Comparison of ENCODE assay signal across 29 cellular contexts in genomic region chr13:103194871-103195270, GRCh38.
DNase-seq lines count a peak whose midpoint lies in the region; ATAC-seq, FAIRE-seq and TF ChIP-seq lines count a peak whose summit lies in the region.
"Had no signal": no experiment of that assay in that cellular context is flagged by ENCODE, and none has a peak within 500 bp of the region (broad histone marks: within the 10 kb centered on the region; RNA-seq: fewer than 3 reads in every experiment).

No MANE protein-coding gene starts in this region.

- H3K27ac ChIP-seq in HEK293 (ENCODE audit: extremely low read depth, low read depth, low read length) (no peak overlapping the region), PC-3 (ENCODE audit: low read length) (peak overlapping the region; percentile 42), HepG2 (ENCODE audit: extremely low read length, insufficient read depth, low read length) (no peak overlapping the region)
- H3K27ac ChIP-seq: BLaER1 had no signal

- H3K4me1 ChIP-seq in HEK293 (ENCODE audit: control insufficient read depth, insufficient read depth, low read length) = no peaks in the 10 kb centered on the region
- peaks cover 12% of the 10 kb centered on the region for H3K4me1 ChIP-seq in PC-3 (ENCODE audit: insufficient read depth, low read length)
- peaks cover 17% of the 10 kb centered on the region for H3K4me1 ChIP-seq in HepG2 (ENCODE audit: insufficient read depth, low read length)
- H3K4me1 ChIP-seq: BE2C, BLaER1 had no signal

- no peak for TF ChIP-seq POLR2A in HepG2 (IDR thresholded peaks at IDR 0.05; ENCODE audit: insufficient read depth in 1 of 2, low read depth in 2 of 2, low read length in 2 of 2)

- H3K4me2 ChIP-seq in PC-3 (ENCODE audit: low read length) (0 out of 2 replicates have a peak overlapping the region, but pooled peaks have one; percentile 11), HepG2 (ENCODE audit: low read depth, low read length) (no peak overlapping the region)
- H3K4me2 ChIP-seq: BLaER1 had no signal

- H4K20me1 ChIP-seq in PC-3 (ENCODE audit: low read length) (no peaks in the 10 kb centered on the region), HepG2 (ENCODE audit: insufficient read depth, low read length) (no peaks in the 10 kb centered on the region)
- H4K20me1 ChIP-seq: BLaER1 had no signal

- DNase-seq in NCI-H510A treated with DMSO at 0.1 percent for 48 hours (lab: John Stamatoyannopoulos, UW) (peak; percentile 5), NCI-H510A (lab: John Stamatoyannopoulos, UW) (no peak), PC-3 (peak; percentile 43), HepG2 (ENCODE audit: low spot score) (peak; percentile 13), cerebellum (ENCODE audit: low spot score) (no peak), foreskin melanocyte (no peak)
- DNase-seq: 8988T; ACHN; BE2C; C1 segment of cervical spinal cord; CD4-positive, alpha-beta memory T cell; CD4-positive, CD25-positive, alpha-beta regulatory T cell; CD8-positive, alpha-beta memory T cell; COR-L47; DMS 273 treated with DMSO at 0.1 percent for 48 hours; DMS153; DMS53; DMS79; DND-41; EL; GDM1 had no signal

- H3K79me2 ChIP-seq in PC-3 (ENCODE audit: low read length) = no peaks in the 10 kb centered on the region
- H3K79me2 ChIP-seq in HepG2 (ENCODE audit: insufficient read depth, low read length) = no peaks in the 10 kb centered on the region

- H3K9ac ChIP-seq in PC-3 (ENCODE audit: low read length) = peak overlapping the region; percentile 14; the same call in 1 of the 2 replicates
- H3K9ac ChIP-seq in HepG2 (ENCODE audit: insufficient read depth, low read depth, low read length) = no peak overlapping the region
- H3K9ac ChIP-seq: BLaER1 had no signal

- H3K36me3 ChIP-seq in HEK293 (ENCODE audit: control insufficient read depth in 2 of 2, insufficient read depth in 1 of 2, low read length in 2 of 2) (no peaks in the 10 kb centered on the region), PC-3 (ENCODE audit: low read depth, low read length) (no peaks in the 10 kb centered on the region), HepG2 (replicated peaks in 1 of 2; ENCODE audit: control insufficient read depth in 1 of 2, insufficient read depth in 2 of 2, low read length in 2 of 2) (no peaks in the 10 kb centered on the region)
- H3K36me3 ChIP-seq: BE2C, BLaER1 had no signal

- no peak for FAIRE-seq in HepG2 (lab: Jason Lieb, UNC)
- FAIRE-seq: A204.1, GM12878, GM12892, GM18507, GM19239 had no signal

- intact Hi-C loops in PC-3 (cut with micrococcal nuclease) = loop anchor here (5.0 to 10.0 kb wide), 4 partner anchors 77 to 512 kb away; no protein-coding TSS in a partner anchor
- intact Hi-C loops in HepG2 (cut with micrococcal nuclease; ENCODE audit: unreplicated experiment) = no loop called here

- 6% methylated on average over 2 of the region's 2 CpGs for WGBS in HepG2 (ENCODE audit: low lambda C conversion rate)

- H3K9me2 ChIP-seq in PC-3 (replicated peaks; ENCODE audit: low read length) = no peaks in the 10 kb centered on the region

- CTCF ChIA-PET in HEK293 (lab: Yijun Ruan, JAX) = no interaction called here
- CTCF ChIA-PET in PC-3 (lab: Charles Lee) = no interaction called here
- CTCF ChIA-PET in HepG2 (lab: Yijun Ruan, JAX; ENCODE audit: low intra/inter-chr PET ratio, low total read pairs) = no interaction called here

- TF ChIP-seq CTCF in HEK293 (tag by site-specific recombination; IDR thresholded peaks at IDR 0.05) = no peak
- TF ChIP-seq CTCF in PC-3 (conservative IDR thresholded peaks at IDR 0.05; ENCODE audit: low read depth, low read length) = no peak
- TF ChIP-seq CTCF in HepG2 (CRISPR knock-in tag; IDR thresholded peaks at IDR 0.05) = no peak

- no peak overlapping the region for H2AFZ ChIP-seq in PC-3 (ENCODE audit: low read length)
- H2AFZ ChIP-seq in HepG2 (ENCODE audit: low read length) = no peak overlapping the region

- no peaks in the 10 kb centered on the region for H3K9me3 ChIP-seq in HEK293 (ENCODE audit: control insufficient read depth, insufficient read depth, low read depth, low read length)
- no peaks in the 10 kb centered on the region for H3K9me3 ChIP-seq in PC-3 (ENCODE audit: low read length)
- no peaks in the 10 kb centered on the region for H3K9me3 ChIP-seq in HepG2 (ENCODE audit: low read length)
- H3K9me3 ChIP-seq: BE2C had no signal

- TF ChIP-seq EP300 in HepG2 (IDR thresholded peaks at IDR 0.05; ENCODE audit: low read depth in 2 of 2, low read length in 2 of 2) = peak in 1 of 2 experiments; percentile 28; a peak in 1 of 4 replicates
- no peak for TF ChIP-seq EP300 in HepG2 (CRISPR knock-in tag; IDR thresholded peaks at IDR 0.05; ENCODE audit: borderline replicate concordance)

- H3K27me3 ChIP-seq in PC-3 (ENCODE audit: low read length) (no peaks in the 10 kb centered on the region), HepG2 (ENCODE audit: control insufficient read depth in 1 of 2, insufficient read depth in 2 of 2, low read length in 2 of 2) (no peaks in the 10 kb centered on the region)
- H3K27me3 ChIP-seq: BE2C, BLaER1 had no signal

- H3K4me3 ChIP-seq in HEK293 (ENCODE audit: low read depth, low read length) (no peak overlapping the region), PC-3 (ENCODE audit: low read length) (no peak overlapping the region), HepG2 (replicated peaks in 1 of 3; ENCODE audit: insufficient read depth in 1 of 3, low read depth in 2 of 3, low read length in 3 of 3) (no peak overlapping the region)
- H3K4me3 ChIP-seq: BLaER1, GM12878 had no signal

- in situ Hi-C loops in HepG2 (cut with HindIII; ENCODE audit: extremely low pct_ligation_motif_present, low pct_unique_long_range_greater_than_20kb) = no loop called here

- ATAC-seq in PC-3 (peak; percentile 87), HepG2 (peak; percentile 92), GM18520 (IDR thresholded peaks at IDR 0.05; ENCODE audit: unreplicated experiment) (no peak)
- ATAC-seq: GM12878 had no signal

- H3F3A ChIP-seq in PC-3 (ENCODE audit: low read length, unreplicated experiment) = no peaks in the 10 kb centered on the region

- TF ChIP-seq RAD21 in HepG2 (CRISPR knock-in tag; IDR thresholded peaks at IDR 0.05) = no peak

- POLR2A ChIA-PET in HEK293 (lab: Yijun Ruan, JAX) = no interaction called here
- POLR2A ChIA-PET in PC-3 (lab: Charles Lee; ENCODE audit: unreplicated experiment) = no interaction called here
- POLR2A ChIA-PET in HepG2 (lab: Yijun Ruan, JAX) = no interaction called here

- no TSS peak for BruUV-seq in PC-3 (replicated peaks; lab: Mats Ljungman, UMichigan)
- no TSS peak for BruUV-seq in HepG2 (replicated peaks; lab: Mats Ljungman, UMichigan)

TF ChIP-seq in HEK293, 187 proteins besides CTCF, POLR2A, EP300 and RAD21:
- 0 out of 2 replicates have a peak, but pooled peaks have one; percentile 6 for TF ChIP-seq ZNF664 (tag by site-specific recombination; IDR thresholded peaks at IDR 0.05)
- TF ChIP-seq, protein P1, sequence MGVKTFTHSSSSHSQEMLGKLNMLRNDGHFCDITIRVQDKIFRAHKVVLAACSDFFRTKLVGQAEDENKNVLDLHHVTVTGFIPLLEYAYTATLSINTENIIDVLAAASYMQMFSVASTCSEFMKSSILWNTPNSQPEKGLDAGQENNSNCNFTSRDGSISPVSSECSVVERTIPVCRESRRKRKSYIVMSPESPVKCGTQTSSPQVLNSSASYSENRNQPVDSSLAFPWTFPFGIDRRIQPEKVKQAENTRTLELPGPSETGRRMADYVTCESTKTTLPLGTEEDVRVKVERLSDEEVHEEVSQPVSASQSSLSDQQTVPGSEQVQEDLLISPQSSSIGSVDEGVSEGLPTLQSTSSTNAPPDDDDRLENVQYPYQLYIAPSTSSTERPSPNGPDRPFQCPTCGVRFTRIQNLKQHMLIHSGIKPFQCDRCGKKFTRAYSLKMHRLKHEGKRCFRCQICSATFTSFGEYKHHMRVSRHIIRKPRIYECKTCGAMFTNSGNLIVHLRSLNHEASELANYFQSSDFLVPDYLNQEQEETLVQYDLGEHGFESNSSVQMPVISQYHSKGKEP (tag by site-specific recombination; IDR thresholded peaks at IDR 0.05) = no peak
- no peak for TF ChIP-seq ZNF140 (tag by site-specific recombination; IDR thresholded peaks at IDR 0.05)
- TF ChIP-seq ZNF157 (tag by site-specific recombination; IDR thresholded peaks at IDR 0.05) = no peak
- TF ChIP-seq ZNF248 (tag by site-specific recombination; IDR thresholded peaks at IDR 0.05) = no peak

TF ChIP-seq in HepG2, 621 proteins besides CTCF, POLR2A, EP300 and RAD21 (continues in another document):
- TF ChIP-seq NR2F2 (IDR thresholded peaks at IDR 0.05; ENCODE audit: borderline replicate concordance, low read depth) (no peak), FOXP4 (CRISPR knock-in tag; IDR thresholded peaks at IDR 0.05) (0 out of 2 replicates have a peak, but pooled peaks have one; percentile 26), ELF3 (CRISPR knock-in tag; IDR thresholded peaks at IDR 0.05) (peak; percentile 29; the same call in 1 of the 2 replicates), ZNF652 (CRISPR knock-in tag; IDR thresholded peaks at IDR 0.05; ENCODE audit: borderline replicate concordance, low read depth) (peak; percentile 56; the same call in 1 of the 2 replicates)
- TF ChIP-seq, protein P2, sequence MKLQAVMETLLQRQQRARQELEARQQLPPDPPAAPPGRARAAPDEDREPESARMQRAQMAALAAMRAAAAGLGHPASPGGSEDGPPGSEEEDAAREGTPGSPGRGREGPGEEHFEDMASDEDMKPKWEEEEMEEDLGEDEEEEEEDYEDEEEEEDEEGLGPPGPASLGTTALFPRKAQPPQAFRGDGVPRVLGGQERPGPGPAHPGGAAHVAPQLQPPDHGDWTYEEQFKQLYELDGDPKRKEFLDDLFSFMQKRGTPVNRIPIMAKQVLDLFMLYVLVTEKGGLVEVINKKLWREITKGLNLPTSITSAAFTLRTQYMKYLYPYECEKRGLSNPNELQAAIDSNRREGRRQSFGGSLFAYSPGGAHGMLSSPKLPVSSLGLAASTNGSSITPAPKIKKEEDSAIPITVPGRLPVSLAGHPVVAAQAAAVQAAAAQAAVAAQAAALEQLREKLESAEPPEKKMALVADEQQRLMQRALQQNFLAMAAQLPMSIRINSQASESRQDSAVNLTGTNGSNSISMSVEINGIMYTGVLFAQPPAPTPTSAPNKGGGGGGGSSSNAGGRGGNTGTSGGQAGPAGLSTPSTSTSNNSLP (IDR thresholded peaks at IDR 0.05; ENCODE audit: low read depth, low read length) = peak; percentile 90

Comparison
In these comparisons a context has a peak if more than half of its experiments do, and no peak if none do; other contexts are left out.
1. DNase-seq: peak in NCI-H510A treated with DMSO at 0.1 percent for 48 hours (single experiment), PC-3 (single experiment) and HepG2 (single experiment); none in NCI-H510A (single experiment), cerebellum (single experiment) and foreskin melanocyte (single experiment).